Comparison of ENCODE assay signal across 8 cellular contexts in the genomic region with DNA sequence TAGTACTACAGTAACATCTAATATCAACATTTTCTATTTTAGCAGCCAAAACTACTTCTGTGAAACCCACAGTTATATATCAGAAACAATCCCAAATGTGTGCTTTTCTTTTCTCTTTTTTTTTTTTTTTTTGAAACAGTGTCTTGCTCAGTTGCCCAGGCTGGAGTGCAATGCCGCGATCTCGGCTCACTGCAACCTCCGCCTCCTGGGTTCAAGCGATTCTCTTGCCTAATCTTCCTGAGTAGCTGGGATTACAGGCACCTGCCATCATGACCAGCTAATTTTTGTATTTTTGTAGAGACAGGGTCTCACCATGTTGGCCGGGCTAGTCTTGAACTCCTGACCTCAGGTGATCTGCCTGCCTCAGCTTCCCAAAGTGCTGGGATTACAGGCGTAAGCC. TPM values are rescaled to one million over a fixed set of nuclear protein-coding genes. Genes with fewer than 3 reads are reported as not detected.
DNase-seq lines count a peak whose midpoint lies in the region; ATAC-seq and TF ChIP-seq lines count a peak whose summit lies in the region.
"Not testable (repeated sequence)": the region's sequence is repeated elsewhere in the genome, so short reads cannot be mapped to it uniquely, and the experiment has no call there.

No MANE protein-coding gene starts in this region.

- intact Hi-C loops in PC-3 (cut with micrococcal nuclease), result not testable (repeated sequence)
- intact Hi-C loops in activated CD4-positive, alpha-beta memory T cell treated with anti-CD3 and anti-CD28 coated beads for 36 hours (cut with micrococcal nuclease), result loop anchor here (5.0 kb wide), 2 partner anchors 174 to 359 kb away; a partner anchor contains a TSS

- H3K27me3 ChIP-seq in CD4-positive, CD25-positive, alpha-beta regulatory T cell (ENCODE audit: control insufficient read depth, insufficient read depth, low read length); PC-3 (ENCODE audit: low read length); endodermal cell (ENCODE audit: control insufficient read depth, insufficient read depth, low read length, poor library complexity, severe bottlenecking): not testable (repeated sequence)

- ATAC-seq in CD4-positive, CD25-positive, alpha-beta regulatory T cell (ENCODE audit: low read depth in 2 of 2); PC-3; naive thymus-derived CD8-positive, alpha-beta T cell; stimulated activated effector memory CD8-positive, alpha-beta T cell treated with anti-CD3 and anti-CD28 coated beads, Interleukin-12 subunit alpha, Interleukin-12 subunit beta, amount 100 ng/mL, for 72 hours: not testable (repeated sequence)

- H3K27ac ChIP-seq in CD4-positive, CD25-positive, alpha-beta regulatory T cell (ENCODE audit: insufficient read depth, low read length, poor library complexity, severe bottlenecking); HEK293 (ENCODE audit: extremely low read depth, low read depth, low read length); PC-3 (ENCODE audit: low read length); endodermal cell (ENCODE audit: low read depth, low read length): not testable (repeated sequence)

- H3K4me1 Mint-ChIP-seq in CD4-positive, CD25-positive, alpha-beta regulatory T cell, result peaks cover 31 to 59% (median 40%) of the 10 kb centered on the region in 4 donors
- H3K4me1 Mint-ChIP-seq in activated CD4-positive, alpha-beta memory T cell treated with anti-CD3 and anti-CD28 coated beads for 36 hours (ENCODE audit: low read depth), result peaks cover 38% of the 10 kb centered on the region
- peaks cover 48% of the 10 kb centered on the region for H3K4me1 Mint-ChIP-seq in activated naive CD8-positive, alpha-beta T cell (ENCODE audit: low read depth)
- H3K4me1 Mint-ChIP-seq in endodermal cell, result not testable (repeated sequence)
- H3K4me1 Mint-ChIP-seq in naive thymus-derived CD8-positive, alpha-beta T cell, result peaks cover 18 to 62% (median 47%) of the 10 kb centered on the region in 4 donors
- peaks cover 39% of the 10 kb centered on the region for H3K4me1 Mint-ChIP-seq in stimulated activated effector memory CD8-positive, alpha-beta T cell treated with anti-CD3 and anti-CD28 coated beads, Interleukin-12 subunit alpha, Interleukin-12 subunit beta, amount 100 ng/mL, for 72 hours

- H3K36me3 ChIP-seq in CD4-positive, CD25-positive, alpha-beta regulatory T cell (ENCODE audit: control insufficient read depth, insufficient read depth, low read length), result peaks cover 19% of the 10 kb centered on the region
- H3K36me3 ChIP-seq in HEK293 (ENCODE audit: control insufficient read depth in 2 of 2, insufficient read depth in 1 of 2, low read length in 2 of 2) (peaks cover 38 to 42% of the 10 kb centered on the region in 2 experiments), endodermal cell (ENCODE audit: control insufficient read depth, insufficient read depth, low read length) (peaks cover 35% of the 10 kb centered on the region)
- H3K36me3 ChIP-seq in PC-3 (ENCODE audit: low read depth, low read length), result not testable (repeated sequence)

- not testable (repeated sequence) for DNase-seq in CD4-positive, CD25-positive, alpha-beta regulatory T cell; PC-3; activated CD4-positive, alpha-beta memory T cell treated with anti-CD3 and anti-CD28 coated beads for 36 hours; endodermal cell; naive thymus-derived CD8-positive, alpha-beta T cell; stimulated activated effector memory CD8-positive, alpha-beta T cell treated with anti-CD3 and anti-CD28 coated beads, Interleukin-12 subunit alpha, Interleukin-12 subunit beta, amount 100 ng/mL, for 72 hours (ENCODE audit: low spot score in 2 of 2)

- peaks cover 59% of the 10 kb centered on the region for H3K79me2 ChIP-seq in PC-3 (ENCODE audit: low read length)

- peak overlapping the region; percentile 95 for H3K4me3 ChIP-seq in CD4-positive, CD25-positive, alpha-beta regulatory T cell (ENCODE audit: low read depth, low read length)
- H3K4me3 ChIP-seq in HEK293 (ENCODE audit: low read depth, low read length), result not testable (repeated sequence)
- peak overlapping the region; percentile 89; the same call in 1 of the 2 replicates for H3K4me3 ChIP-seq in PC-3 (ENCODE audit: low read length)
- peak overlapping the region; percentile 92 for H3K4me3 ChIP-seq in endodermal cell (ENCODE audit: low read length)

- H3K9me3 Mint-ChIP-seq in CD4-positive, CD25-positive, alpha-beta regulatory T cell; activated CD4-positive, alpha-beta memory T cell treated with anti-CD3 and anti-CD28 coated beads for 36 hours; activated naive CD8-positive, alpha-beta T cell (ENCODE audit: low read depth); endodermal cell; naive thymus-derived CD8-positive, alpha-beta T cell; stimulated activated effector memory CD8-positive, alpha-beta T cell treated with anti-CD3 and anti-CD28 coated beads, Interleukin-12 subunit alpha, Interleukin-12 subunit beta, amount 100 ng/mL, for 72 hours: not testable (repeated sequence)

- not testable (repeated sequence) for H2AFZ ChIP-seq in PC-3 (ENCODE audit: low read length)

- not testable (repeated sequence) for H3K27me3 Mint-ChIP-seq in CD4-positive, CD25-positive, alpha-beta regulatory T cell; activated CD4-positive, alpha-beta memory T cell treated with anti-CD3 and anti-CD28 coated beads for 36 hours; activated naive CD8-positive, alpha-beta T cell; endodermal cell (ENCODE audit: insufficient read depth); naive thymus-derived CD8-positive, alpha-beta T cell

- peak overlapping the region; percentile 90 to 98 (median 96) for H3K4me3 Mint-ChIP-seq in CD4-positive, CD25-positive, alpha-beta regulatory T cell
- H3K4me3 Mint-ChIP-seq in activated CD4-positive, alpha-beta memory T cell treated with anti-CD3 and anti-CD28 coated beads for 36 hours, result not testable (repeated sequence)
- peak overlapping the region; percentile 97 for H3K4me3 Mint-ChIP-seq in activated naive CD8-positive, alpha-beta T cell
- peak overlapping the region; percentile 94 for H3K4me3 Mint-ChIP-seq in endodermal cell
- peak overlapping the region; percentile 2 to 100 (median 94) for H3K4me3 Mint-ChIP-seq in naive thymus-derived CD8-positive, alpha-beta T cell
- peak overlapping the region; percentile 96 for H3K4me3 Mint-ChIP-seq in stimulated activated effector memory CD8-positive, alpha-beta T cell treated with anti-CD3 and anti-CD28 coated beads, Interleukin-12 subunit alpha, Interleukin-12 subunit beta, amount 100 ng/mL, for 72 hours

- BruUV-seq in PC-3 (replicated peaks; lab: Mats Ljungman, UMichigan), result not testable (repeated sequence)

- H3F3A ChIP-seq in PC-3 (ENCODE audit: low read length, unreplicated experiment), result not testable (repeated sequence)

- not testable (repeated sequence) for TF ChIP-seq CTCF in HEK293 (tag by site-specific recombination; IDR thresholded peaks at IDR 0.05); PC-3 (conservative IDR thresholded peaks at IDR 0.05; ENCODE audit: low read depth, low read length); endodermal cell (conservative IDR thresholded peaks at IDR 0.05)

- CTCF ChIA-PET in HEK293 (lab: Yijun Ruan, JAX), result interaction anchor here (0.7 to 8.1 kb wide), 6 partner anchors 8 to 359 kb away, joined by 4 to 108 read pairs (median 5); a partner anchor contains a TSS
- CTCF ChIA-PET in PC-3 (lab: Charles Lee), result not testable (repeated sequence)
- CTCF ChIA-PET in activated CD4-positive, alpha-beta memory T cell treated with anti-CD3 and anti-CD28 coated beads for 36 hours (lab: Charles Lee), result interaction anchor here (0.7 to 2.6 kb wide), 6 partner anchors 9 to 221 kb away, joined by 3 to 22 read pairs (median 6); no protein-coding TSS in a partner anchor

- peaks cover 35% of the 10 kb centered on the region for H3K4me1 ChIP-seq in CD4-positive, CD25-positive, alpha-beta regulatory T cell (ENCODE audit: control insufficient read depth, insufficient read depth, low read length, poor library complexity, severe bottlenecking)
- H3K4me1 ChIP-seq in HEK293 (ENCODE audit: control insufficient read depth, insufficient read depth, low read length); endodermal cell (ENCODE audit: control insufficient read depth, insufficient read depth, low read length): not testable (repeated sequence)
- peaks cover 16% of the 10 kb centered on the region for H3K4me1 ChIP-seq in PC-3 (ENCODE audit: insufficient read depth, low read length)

- H3K9me2 ChIP-seq in PC-3 (replicated peaks; ENCODE audit: low read length), result not testable (repeated sequence)

- peaks cover 14% of the 10 kb centered on the region for H3K36me3 Mint-ChIP-seq in CD4-positive, CD25-positive, alpha-beta regulatory T cell
- peaks cover 26% of the 10 kb centered on the region for H3K36me3 Mint-ChIP-seq in activated CD4-positive, alpha-beta memory T cell treated with anti-CD3 and anti-CD28 coated beads for 36 hours
- H3K36me3 Mint-ChIP-seq in activated naive CD8-positive, alpha-beta T cell, result not testable (repeated sequence)
- H3K36me3 Mint-ChIP-seq in endodermal cell (ENCODE audit: low read depth), result peaks cover 22% of the 10 kb centered on the region
- peaks cover 0 to 44% (median 4%) of the 10 kb centered on the region in 3 donors for H3K36me3 Mint-ChIP-seq in naive thymus-derived CD8-positive, alpha-beta T cell
- peaks cover 72% of the 10 kb centered on the region for H3K36me3 Mint-ChIP-seq in stimulated activated effector memory CD8-positive, alpha-beta T cell treated with anti-CD3 and anti-CD28 coated beads, Interleukin-12 subunit alpha, Interleukin-12 subunit beta, amount 100 ng/mL, for 72 hours

- POLR2A ChIA-PET in HEK293 (lab: Yijun Ruan, JAX), result interaction anchor here (0.7 to 0.9 kb wide), 2 partner anchors 9 to 771 kb away, joined by 3 read pairs; no protein-coding TSS in a partner anchor
- POLR2A ChIA-PET in PC-3 (lab: Charles Lee; ENCODE audit: unreplicated experiment), result not testable (repeated sequence)
- POLR2A ChIA-PET in activated CD4-positive, alpha-beta memory T cell treated with anti-CD3 and anti-CD28 coated beads for 36 hours (lab: Charles Lee), result interaction anchor here (1.3 kb wide), 1 partner anchor 212 kb away, joined by 4 read pairs; no protein-coding TSS in a partner anchor
- POLR2A ChIA-PET in naive thymus-derived CD8-positive, alpha-beta T cell (lab: Charles Lee), result interaction anchor here (0.7 to 1.8 kb wide), 3 partner anchors 21 to 693 kb away, joined by 3 to 5 read pairs (median 4); no protein-coding TSS in a partner anchor

- 95 to 97% methylated on average over 6 to 7 of the region's 7 CpGs for WGBS in endodermal cell (ENCODE audit: insufficient coverage in 1 of 2, insufficient read length in 1 of 2), 2 experiments

- H3K27ac Mint-ChIP-seq in CD4-positive, CD25-positive, alpha-beta regulatory T cell, result peak overlapping the region in 2 of 3 donors; percentile 48 to 99
- peak overlapping the region; percentile 99 for H3K27ac Mint-ChIP-seq in activated CD4-positive, alpha-beta memory T cell treated with anti-CD3 and anti-CD28 coated beads for 36 hours
- not testable (repeated sequence) for H3K27ac Mint-ChIP-seq in activated naive CD8-positive, alpha-beta T cell; endodermal cell; stimulated activated effector memory CD8-positive, alpha-beta T cell treated with anti-CD3 and anti-CD28 coated beads, Interleukin-12 subunit alpha, Interleukin-12 subunit beta, amount 100 ng/mL, for 72 hours
- H3K27ac Mint-ChIP-seq in naive thymus-derived CD8-positive, alpha-beta T cell, result peak overlapping the region in 9 of 10 donors; percentile 44 to 99 (median 67)

- 0 out of 2 replicates have a peak overlapping the region, but pooled peaks have one; percentile 99 for H3K9ac ChIP-seq in PC-3 (ENCODE audit: low read length)
- H3K9ac ChIP-seq in endodermal cell (ENCODE audit: extremely low read depth, low read length, poor library complexity, severe bottlenecking), result not testable (repeated sequence)

- not testable (repeated sequence) for H4K20me1 ChIP-seq in PC-3 (ENCODE audit: low read length)

- H3K4me2 ChIP-seq in PC-3 (ENCODE audit: low read length), result peak overlapping the region; percentile 94

- H3K9me3 ChIP-seq in CD4-positive, CD25-positive, alpha-beta regulatory T cell (ENCODE audit: control insufficient read depth in 2 of 2, low read length in 2 of 2); HEK293 (ENCODE audit: control insufficient read depth, insufficient read depth, low read depth, low read length); PC-3 (ENCODE audit: low read length); endodermal cell (ENCODE audit: control insufficient read depth, low read length): not testable (repeated sequence)

RNA-seq across cellular contexts. Expression of a gene that starts 2.0 kb away (rescaled TPM):
- 31.8 TPM for total RNA-seq in CD4-positive, CD25-positive, alpha-beta regulatory T cell
- polyA plus RNA-seq in CD4-positive, CD25-positive, alpha-beta regulatory T cell, result 10 to 100 TPM; 16.3 to 27.2 (median 22.2) TPM
- 6.4 and 8.6 TPM in 2 replicates for total RNA-seq in PC-3 (2014; rRNA removed)
- 10 to 100 TPM; 24.3 to 26.5 TPM for total RNA-seq in activated CD4-positive, alpha-beta memory T cell treated with anti-CD3 and anti-CD28 coated beads for 36 hours
- total RNA-seq in endodermal cell, result 10 to 100 TPM; 28.5 to 35.6 TPM
- polyA plus RNA-seq in endodermal cell (2013, experiment 1 of 2), result 22.4 TPM
- polyA plus RNA-seq in endodermal cell (2013, experiment 2 of 2), result 22.9 TPM
- 10 to 100 TPM; 34.0 to 36.5 TPM for total RNA-seq in naive thymus-derived CD8-positive, alpha-beta T cell
- 10 to 100 TPM; 15.1 to 40.6 (median 28.2) TPM for polyA plus RNA-seq in naive thymus-derived CD8-positive, alpha-beta T cell
